ENCODE assay signal across 22 cellular contexts in genomic region chr15:48790716-48791115, GRCh38.
"Had no signal": no experiment of that assay in that cellular context is flagged by ENCODE, and none has a peak within 500 bp of the region (broad histone marks: within the 10 kb centered on the region; RNA-seq: fewer than 3 reads in every experiment).

No MANE protein-coding gene starts in this region.

- H3K9me3 Mint-ChIP-seq: activated CD4-positive, alpha-beta memory T cell treated with anti-CD3 and anti-CD28 coated beads, Interleukin-2, amount 10 ng/mL, durations not matched to agents 7 days and 5 days; activated CD4-positive, alpha-beta T cell treated with anti-CD3 and anti-CD28 coated beads, Interleukin-2, amount 10 ng/mL, durations not matched to agents 24 days and 14 days; activated naive CD4-positive, alpha-beta T cell treated with anti-CD3 and anti-CD28 coated beads, Interleukin-2, amount 50 U/mL, for 24 hours; central memory CD8-positive, alpha-beta T cell; naive thymus-derived CD4-positive, alpha-beta T cell; stimulated activated naive CD8-positive, alpha-beta T cell treated with anti-CD3 and anti-CD28 coated beads, Interleukin-15, Interleukin-2, amounts not matched to agents 100 ng/mL and 50 ng/mL, for 24 hours had no signal

- H3K4me3 Mint-ChIP-seq: activated CD4-positive, alpha-beta memory T cell treated with anti-CD3 and anti-CD28 coated beads, Interleukin-2, amount 10 ng/mL, durations not matched to agents 7 days and 5 days; activated CD4-positive, alpha-beta T cell treated with anti-CD3 and anti-CD28 coated beads, Interleukin-2, amount 10 ng/mL, durations not matched to agents 24 days and 14 days; activated CD8-positive, alpha-beta memory T cell treated with anti-CD3 and anti-CD28 coated beads, Interleukin-2, amount 10 ng/mL, durations not matched to agents 7 days and 5 days; activated naive CD4-positive, alpha-beta T cell treated with anti-CD3 and anti-CD28 coated beads, Interleukin-2, amount 50 U/mL, for 24 hours; central memory CD8-positive, alpha-beta T cell; naive thymus-derived CD4-positive, alpha-beta T cell; neural crest cell; stimulated activated naive CD8-positive, alpha-beta T cell treated with anti-CD3 and anti-CD28 coated beads, Interleukin-15, Interleukin-2, amounts not matched to agents 100 ng/mL and 50 ng/mL, for 24 hours had no signal

- H3K27ac ChIP-seq: gastroesophageal sphincter, lower lobe of right lung, right lobe of liver, uterus, VCaP had no signal

- H3K4me1 ChIP-seq: uterus had no signal

- H3K27me3 Mint-ChIP-seq: activated CD4-positive, alpha-beta memory T cell treated with anti-CD3 and anti-CD28 coated beads, Interleukin-2, amount 10 ng/mL, durations not matched to agents 7 days and 5 days; activated CD4-positive, alpha-beta T cell treated with anti-CD3 and anti-CD28 coated beads, Interleukin-2, amount 10 ng/mL, durations not matched to agents 24 days and 14 days; activated CD8-positive, alpha-beta memory T cell treated with anti-CD3 and anti-CD28 coated beads, Interleukin-2, amount 10 ng/mL, durations not matched to agents 7 days and 5 days; activated naive CD4-positive, alpha-beta T cell treated with anti-CD3 and anti-CD28 coated beads, Interleukin-2, amount 50 U/mL, for 24 hours; central memory CD8-positive, alpha-beta T cell; naive thymus-derived CD4-positive, alpha-beta T cell; stimulated activated naive CD8-positive, alpha-beta T cell treated with anti-CD3 and anti-CD28 coated beads, Interleukin-15, Interleukin-2, amounts not matched to agents 100 ng/mL and 50 ng/mL, for 24 hours had no signal

- H3K4me3 ChIP-seq: gastroesophageal sphincter, lower lobe of right lung, right lobe of liver, skin epidermis, uterus had no signal

- H3K9me3 ChIP-seq: gastroesophageal sphincter, lower lobe of right lung, right lobe of liver, uterus had no signal

- H3K4me1 Mint-ChIP-seq: activated naive CD4-positive, alpha-beta T cell treated with anti-CD3 and anti-CD28 coated beads, Interleukin-2, amount 50 U/mL, for 24 hours; central memory CD8-positive, alpha-beta T cell; neural crest cell had no signal

- H3K27ac Mint-ChIP-seq: activated CD4-positive, alpha-beta memory T cell treated with anti-CD3 and anti-CD28 coated beads, Interleukin-2, amount 10 ng/mL, durations not matched to agents 7 days and 5 days; activated CD4-positive, alpha-beta T cell treated with anti-CD3 and anti-CD28 coated beads, Interleukin-2, amount 10 ng/mL, durations not matched to agents 24 days and 14 days; activated CD8-positive, alpha-beta memory T cell treated with anti-CD3 and anti-CD28 coated beads, Interleukin-2, amount 10 ng/mL, durations not matched to agents 7 days and 5 days; activated naive CD4-positive, alpha-beta T cell treated with anti-CD3 and anti-CD28 coated beads, Interleukin-2, amount 50 U/mL, for 24 hours; naive thymus-derived CD4-positive, alpha-beta T cell; stimulated activated naive CD8-positive, alpha-beta T cell treated with anti-CD3 and anti-CD28 coated beads, Interleukin-15, Interleukin-2, amounts not matched to agents 100 ng/mL and 50 ng/mL, for 24 hours had no signal

- H3K27me3 ChIP-seq: gastroesophageal sphincter, right lobe of liver, uterus had no signal

- ATAC-seq: activated CD4-positive, CD25-positive, alpha-beta regulatory T cell treated with anti-CD3 and anti-CD28 coated beads, Interleukin-2, amount 50 U/mL, for 24 hours; activated CD8-positive, alpha-beta memory T cell treated with anti-CD3 and anti-CD28 coated beads, Interleukin-2, amount 10 ng/mL, durations not matched to agents 7 days and 5 days; gastroesophageal sphincter; left colon; lower lobe of right lung; naive thymus-derived CD4-positive, alpha-beta T cell; right lobe of liver had no signal

- H3K36me3 ChIP-seq: right lobe of liver, uterus had no signal

- DNase-seq: activated CD4-positive, alpha-beta memory T cell treated with anti-CD3 and anti-CD28 coated beads, Interleukin-2, amount 10 ng/mL, durations not matched to agents 7 days and 5 days; activated CD4-positive, alpha-beta T cell treated with anti-CD3 and anti-CD28 coated beads, Interleukin-2, amount 10 ng/mL, durations not matched to agents 24 days and 14 days; activated CD8-positive, alpha-beta memory T cell treated with anti-CD3 and anti-CD28 coated beads, Interleukin-2, amount 10 ng/mL, durations not matched to agents 7 days and 5 days; activated gamma-delta T cell treated with Interleukin-2 at 50 U/mL for 16 hours; aorta; effector memory CD4-positive, alpha-beta T cell; head of caudate nucleus; left colon; lower lobe of right lung; naive thymus-derived CD4-positive, alpha-beta T cell; occipital lobe; right lobe of liver; stimulated activated CD4-positive, alpha-beta T cell treated with anti-CD3 and anti-CD28 coated beads, Interleukin-1b, Interleukin-23, amount 100 ng/mL, for 48 hours; uterus had no signal
